Comparison of ENCODE assay signal across 22 cellular contexts in genomic region chr3:42663581-42664442, GRCh38. TPM values are rescaled to one million over a fixed set of nuclear protein-coding genes. Genes with fewer than 3 reads are reported as not detected.
A peak's percentile ranks its signal among the peaks of the same experiment; 100 is the strongest.
DNase-seq lines count a peak whose midpoint lies in the region; ATAC-seq and TF ChIP-seq lines count a peak whose summit lies in the region.
"Had no signal": no experiment of that assay in that cellular context is flagged by ENCODE, and none has a peak within 500 bp of the region (broad histone marks: within the 10 kb centered on the region; RNA-seq: fewer than 3 reads in every experiment).

No MANE protein-coding gene starts in this region.

- CTCF ChIA-PET in MCF 10A (lab: Yijun Ruan, JAX) (interaction anchor here (0.5 to 1.0 kb wide), 3 partner anchors 9 to 267 kb away, joined by 3 read pairs; no protein-coding TSS in a partner anchor), mammary epithelial cell (lab: Charles Lee; ENCODE audit: low non-redundant PET) (no interaction called here), Caco-2 (lab: Charles Lee) (interaction anchor here (1.1 kb wide), 1 partner anchor 80 kb away, joined by 3 read pairs; no protein-coding TSS in a partner anchor)

- DNase-seq in MCF 10A (ENCODE audit: unreplicated experiment) (no peak), mammary epithelial cell (no peak), germinal center (ENCODE audit: low spot score) (peak; percentile 90), upper lobe of right lung (no peak), Caco-2 (no peak), NCI-H146 treated with DMSO at 0.1 percent for 48 hours (lab: John Stamatoyannopoulos, UW; ENCODE audit: unreplicated experiment) (no peak)
- DNase-seq: ACHN; activated CD8-positive, alpha-beta T cell treated with anti-CD3 and anti-CD28 coated beads for 36 hours; NCI-H1694 treated with DMSO at 0.1 percent for 48 hours; NCI-H446 treated with DMSO at 0.1 percent for 48 hours; nucleus accumbens; trophoblast cell had no signal

- no peaks in the 10 kb centered on the region for H3K36me3 ChIP-seq in mammary epithelial cell (ENCODE audit: insufficient read depth, low read length)
- peaks cover 9% of the 10 kb centered on the region for H3K36me3 ChIP-seq in upper lobe of right lung
- H3K36me3 ChIP-seq in Caco-2 (ENCODE audit: control insufficient read depth, insufficient read depth, low read length) = no peaks in the 10 kb centered on the region

- TF ChIP-seq CTCF in MCF 10A (IDR thresholded peaks at IDR 0.05; ENCODE audit: unreplicated experiment) (no peak), mammary epithelial cell (conservative IDR thresholded peaks at IDR 0.05 in 1 of 2, IDR thresholded peaks at IDR 0.05 in 1 of 2; ENCODE audit: extremely low read depth in 1 of 2, insufficient read depth in 1 of 2, low read depth in 1 of 2, low read length in 2 of 2) (no peak), upper lobe of right lung (IDR thresholded peaks at IDR 0.05) (no peak), Caco-2 (IDR thresholded peaks at IDR 0.05; ENCODE audit: insufficient read depth in 1 of 2, low read depth in 1 of 2, low read length in 1 of 2, severe bottlenecking in 1 of 2, unreplicated experiment in 1 of 2) (no peak)

- H3K27ac ChIP-seq in mammary epithelial cell (ENCODE audit: insufficient read depth, low read depth, low read length) = no peak overlapping the region
- no peak overlapping the region for H3K27ac ChIP-seq in upper lobe of right lung
- H3K27ac ChIP-seq: epithelial cell of prostate, SJSA1 had no signal

- H3K4me1 Mint-ChIP-seq in MCF 10A (ENCODE audit: insufficient read depth, unreplicated experiment) (peaks cover 11% of the 10 kb centered on the region), Caco-2 (ENCODE audit: low read depth, unreplicated experiment) (no peaks in the 10 kb centered on the region)
- H3K4me1 Mint-ChIP-seq: activated T-helper 17 cell treated with anti-CD3 and anti-CD28 coated beads, Interleukin-2, amount 50 U/mL, for 72 hours; mesothelial cell of epicardium had no signal

- H3K79me2 ChIP-seq in mammary epithelial cell (ENCODE audit: insufficient read depth, low read length) = no peaks in the 10 kb centered on the region

- H3K27me3 Mint-ChIP-seq in MCF 10A (ENCODE audit: insufficient read depth, unreplicated experiment) = no peaks in the 10 kb centered on the region
- H3K27me3 Mint-ChIP-seq in Caco-2 (ENCODE audit: insufficient read depth, unreplicated experiment) = no peaks in the 10 kb centered on the region
- H3K27me3 Mint-ChIP-seq: activated CD8-positive, alpha-beta T cell treated with anti-CD3 and anti-CD28 coated beads for 36 hours; activated T-helper 17 cell treated with anti-CD3 and anti-CD28 coated beads, Interleukin-2, amount 50 U/mL, for 72 hours had no signal

- no peak overlapping the region for H3K4me3 Mint-ChIP-seq in MCF 10A (ENCODE audit: unreplicated experiment)
- H3K4me3 Mint-ChIP-seq in Caco-2 (ENCODE audit: unreplicated experiment) = no peak overlapping the region
- H3K4me3 Mint-ChIP-seq: activated CD8-positive, alpha-beta T cell treated with anti-CD3 and anti-CD28 coated beads for 36 hours; activated T-helper 17 cell treated with anti-CD3 and anti-CD28 coated beads, Interleukin-2, amount 50 U/mL, for 72 hours; mesothelial cell of epicardium had no signal

- dilution Hi-C loops in mammary epithelial cell (cut with HindIII; ENCODE audit: low sequenced_read_pairs) = no loop called here

- H3K36me3 Mint-ChIP-seq in MCF 10A (ENCODE audit: insufficient read depth, unreplicated experiment) (peaks cover 22% of the 10 kb centered on the region), Caco-2 (ENCODE audit: insufficient read depth, unreplicated experiment) (peaks cover 10% of the 10 kb centered on the region)

- no peak overlapping the region for H3K9ac ChIP-seq in mammary epithelial cell (ENCODE audit: insufficient read depth, low read length)

- POLR2A ChIA-PET in MCF 10A (lab: Yijun Ruan, JAX) = interaction anchor here (0.6 to 1.0 kb wide), 2 partner anchors 14 to 56 kb away, joined by 3 to 7 read pairs; no protein-coding TSS in a partner anchor
- POLR2A ChIA-PET in Caco-2 (lab: Charles Lee) = no interaction called here

- no peak overlapping the region for H2AFZ ChIP-seq in mammary epithelial cell (ENCODE audit: low read depth, low read length)

- no peaks in the 10 kb centered on the region for H4K20me1 ChIP-seq in mammary epithelial cell (ENCODE audit: insufficient read depth, low read length)

- intact Hi-C loops in MCF 10A (cut with micrococcal nuclease) = no loop called here
- intact Hi-C loops in mammary epithelial cell (cut with micrococcal nuclease) = no loop called here
- intact Hi-C loops in upper lobe of right lung (cut with DNase I) = no loop called here
- intact Hi-C loops in Caco-2 (cut with micrococcal nuclease; ENCODE audit: unreplicated experiment) = no loop called here

- H3K4me3 ChIP-seq in mammary epithelial cell (replicated peaks in 1 of 3; ENCODE audit: insufficient read depth in 1 of 3, low read depth in 2 of 3, low read length in 3 of 3) (no peak overlapping the region), upper lobe of right lung (no peak overlapping the region), Caco-2 (ENCODE audit: low read depth, low read length) (no peak overlapping the region)
- H3K4me3 ChIP-seq: SJSA1 had no signal

- H3K27me3 ChIP-seq in mammary epithelial cell (ENCODE audit: insufficient read depth, low read length) = no peaks in the 10 kb centered on the region
- no peaks in the 10 kb centered on the region for H3K27me3 ChIP-seq in upper lobe of right lung
- no peaks in the 10 kb centered on the region for H3K27me3 ChIP-seq in Caco-2 (replicated peaks; ENCODE audit: control insufficient read depth, insufficient read depth, low read length)
- H3K27me3 ChIP-seq: SJSA1 had no signal

- in situ Hi-C loops in mammary epithelial cell (cut with MboI; ENCODE audit: low sequenced_read_pairs in 2 of 2) = no loop called here

- H3K4me1 ChIP-seq in mammary epithelial cell (ENCODE audit: insufficient read depth, low read length) (no peaks in the 10 kb centered on the region), upper lobe of right lung (peaks cover 8% of the 10 kb centered on the region), Caco-2 (no peaks in the 10 kb centered on the region)
- H3K4me1 ChIP-seq: SJSA1 had no signal

- peak; percentile 64 for ATAC-seq in HG03095 (IDR thresholded peaks at IDR 0.05; ENCODE audit: unreplicated experiment)
- ATAC-seq in upper lobe of right lung = peak; percentile 2
- ATAC-seq in GM18520 (IDR thresholded peaks at IDR 0.05; ENCODE audit: unreplicated experiment) = no peak
- ATAC-seq: activated CD8-positive, alpha-beta T cell treated with anti-CD3 and anti-CD28 coated beads for 36 hours; activated T-helper 17 cell treated with anti-CD3 and anti-CD28 coated beads, Interleukin-2, amount 50 U/mL, for 72 hours had no signal

- WGBS in mammary epithelial cell (ENCODE audit: low coverage, missing lambda C conversion rate) = 100% methylated on average over 10 of the region's 39 CpGs

- H3K27ac Mint-ChIP-seq in MCF 10A (ENCODE audit: low read depth, unreplicated experiment) (peak overlapping the region; percentile 23), Caco-2 (ENCODE audit: unreplicated experiment) (no peak overlapping the region)
- H3K27ac Mint-ChIP-seq: activated CD8-positive, alpha-beta T cell treated with anti-CD3 and anti-CD28 coated beads for 36 hours; activated T-helper 17 cell treated with anti-CD3 and anti-CD28 coated beads, Interleukin-2, amount 50 U/mL, for 72 hours; mesothelial cell of epicardium had no signal

- H3K4me2 ChIP-seq in mammary epithelial cell (ENCODE audit: insufficient read depth, low read depth, low read length) = no peak overlapping the region

- no TSS peak for BruUV-seq in MCF 10A (replicated peaks; lab: Mats Ljungman, UMichigan)
- BruUV-seq in mammary epithelial cell (replicated peaks; lab: Mats Ljungman, UMichigan) = no TSS peak
- no TSS peak for BruUV-seq in Caco-2 (replicated peaks; lab: Mats Ljungman, UMichigan)

- H3K9me3 Mint-ChIP-seq in MCF 10A (ENCODE audit: unreplicated experiment) (no peaks in the 10 kb centered on the region), Caco-2 (ENCODE audit: unreplicated experiment) (no peaks in the 10 kb centered on the region)
- H3K9me3 Mint-ChIP-seq: activated CD8-positive, alpha-beta T cell treated with anti-CD3 and anti-CD28 coated beads for 36 hours; activated T-helper 17 cell treated with anti-CD3 and anti-CD28 coated beads, Interleukin-2, amount 50 U/mL, for 72 hours; mesothelial cell of epicardium had no signal

- H3K9me3 ChIP-seq in mammary epithelial cell (replicated peaks; ENCODE audit: insufficient read depth, low read length) (peaks cover 2% of the 10 kb centered on the region), upper lobe of right lung (no peaks in the 10 kb centered on the region), Caco-2 (no peaks in the 10 kb centered on the region)
- H3K9me3 ChIP-seq: SJSA1 had no signal

RNA-seq across cellular contexts. Expression of gene ZBTB47, which starts 10.3 kb away (rescaled TPM):
- total RNA-seq in MCF 10A (2022) (10.9 and 12.4 TPM in 2 replicates), mammary epithelial cell (10 to 100 TPM in 1 of 2 donors, 1 to 10 TPM in 1; 8.2 to 21.8 TPM), upper lobe of right lung (28.1 TPM), Caco-2 (2022) (4.8 and 5.2 TPM in 2 replicates)
- 7.0 TPM for polyA plus RNA-seq in mammary epithelial cell
- 7.3 TPM for polyA minus RNA-seq in mammary epithelial cell

RNA-seq across cellular contexts. Expression of gene KLHL40, which starts 21.5 kb away (rescaled TPM):
- total RNA-seq in MCF 10A (2022) (not detected in 2 replicates), mammary epithelial cell (not detected), upper lobe of right lung (not detected), Caco-2 (2022) (not detected in 2 replicates)
- polyA plus RNA-seq in mammary epithelial cell = not detected
- not detected for polyA minus RNA-seq in mammary epithelial cell
- total RNA-seq: activated CD8-positive, alpha-beta T cell treated with anti-CD3 and anti-CD28 coated beads for 36 hours; activated T-helper 17 cell treated with anti-CD3 and anti-CD28 coated beads, Interleukin-2, amount 50 U/mL, for 72 hours; G401; glomerular endothelial cell; H1; HT1080; mesothelial cell of epicardium; SJSA1 had no signal

RNA-seq across cellular contexts. Expression of gene HHATL, which starts 38.8 kb away (rescaled TPM):
- total RNA-seq in MCF 10A (2022) (not detected in 2 replicates), mammary epithelial cell (not detected), upper lobe of right lung (not detected), Caco-2 (2022) (not detected in 2 replicates)
- not detected for polyA plus RNA-seq in mammary epithelial cell
- not detected for polyA minus RNA-seq in mammary epithelial cell
- total RNA-seq: activated CD8-positive, alpha-beta T cell treated with anti-CD3 and anti-CD28 coated beads for 36 hours; activated T-helper 17 cell treated with anti-CD3 and anti-CD28 coated beads, Interleukin-2, amount 50 U/mL, for 72 hours; G401; glomerular endothelial cell; H1; HT1080; mesothelial cell of epicardium; SJSA1 had no signal
